9 cellular contexts compared by ENCODE assay signal in the genomic region with DNA sequence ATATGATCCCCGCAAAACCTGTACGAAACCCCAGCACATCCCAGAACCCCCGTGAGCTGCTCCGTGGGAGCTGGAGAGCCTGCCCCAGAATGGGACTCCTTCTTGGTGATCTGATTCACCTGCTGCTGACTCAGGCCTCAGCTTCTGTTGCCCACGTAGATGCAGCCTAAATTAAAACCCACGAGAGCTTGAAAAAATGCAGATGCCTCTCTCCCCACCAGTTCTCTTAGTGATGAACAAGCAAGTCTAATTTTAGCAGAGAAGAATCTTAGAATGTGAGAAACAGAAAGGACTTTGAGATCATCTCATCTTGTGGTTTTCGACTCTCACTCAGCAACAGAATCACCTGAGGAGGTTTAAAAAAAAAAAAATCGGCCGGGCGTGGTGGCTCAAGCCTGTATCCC. TPM values are rescaled to one million over a fixed set of nuclear protein-coding genes. Genes with fewer than 3 reads are reported as not detected.
DNase-seq lines count a peak whose midpoint lies in the region; ATAC-seq and TF ChIP-seq lines count a peak whose summit lies in the region.
"Had no signal": no experiment of that assay in that cellular context is flagged by ENCODE, and none has a peak within 500 bp of the region (broad histone marks: within the 10 kb centered on the region; RNA-seq: fewer than 3 reads in every experiment).

No MANE protein-coding gene starts in this region.

- 62 to 75% (median 68%) methylated on average over 10 of the region's 10 CpGs for WGBS in ovary, 3 donors

- peak; percentile 17 for DNase-seq in M059J (ENCODE audit: low read depth)
- DNase-seq in ovary: no peak
- DNase-seq in DMS53 (lab: John Stamatoyannopoulos, UW): no peak
- no peak for DNase-seq in RWPE1 (ENCODE audit: low spot score)
- no peak for DNase-seq in NCI-H748 (lab: John Stamatoyannopoulos, UW; ENCODE audit: unreplicated experiment)
- no peak for DNase-seq in amniotic stem cell (lab: John Stamatoyannopoulos, UW)
- DNase-seq: NCI-H510A had no signal

- TF ChIP-seq EP300 in ovary (IDR thresholded peaks at IDR 0.05): no peak

- TF ChIP-seq CTCF in ovary (IDR thresholded peaks at IDR 0.05) (no peak), RWPE1 (conservative IDR thresholded peaks at IDR 0.05; ENCODE audit: low read depth) (no peak)

- H3K36me3 ChIP-seq in ovary: no peaks in the 10 kb centered on the region

- CTCF ChIA-PET in RWPE1 (lab: Yijun Ruan, JAX): interaction anchor here (0.6 kb wide), 1 partner anchor 142 kb away, joined by 4 read pairs; no protein-coding TSS in a partner anchor

- intact Hi-C loops in ovary (cut with DNase I): loop anchor here in 2 of 4 donors (5.0 kb wide), 1 partner anchor 57 kb away; a partner anchor contains a TSS

- no peaks in the 10 kb centered on the region for H3K27me3 ChIP-seq in ovary

- no peak overlapping the region for H3K4me3 ChIP-seq in ovary

- peaks cover 45% of the 10 kb centered on the region for H3K4me1 ChIP-seq in ovary (ENCODE audit: insufficient read depth)

- no peak for TF ChIP-seq POLR2A in ovary (IDR thresholded peaks at IDR 0.05)

- no peaks in the 10 kb centered on the region for H3K9me3 ChIP-seq in ovary

- POLR2A ChIA-PET in RWPE1 (lab: Yijun Ruan, JAX; ENCODE audit: low non-redundant PET): no interaction called here

- peak; percentile 91 for ATAC-seq in GM18517 (IDR thresholded peaks at IDR 0.05; ENCODE audit: unreplicated experiment)
- peak; percentile 83 for ATAC-seq in GM21529 (IDR thresholded peaks at IDR 0.05; ENCODE audit: unreplicated experiment)

- H3K27ac ChIP-seq in ovary (peak overlapping the region; percentile 17 to 84), RWPE1 (no peak overlapping the region)

RNA-seq across cellular contexts. Expression of a gene that starts 57.6 kb away (rescaled TPM):
- total RNA-seq in M059J (2014; rRNA removed; shearing (Covaris generic)): 0.84 and 2.4 TPM in 2 replicates
- 10 to 100 TPM; 37.1 to 76.9 (median 64.0) TPM for total RNA-seq in ovary
- polyA plus RNA-seq in ovary: 10 to 100 TPM; 56.8 to 77.2 TPM

Comparison
In these comparisons a context has a peak if more than half of its experiments do, and no peak if none do; other contexts are left out.
1. RNA of a gene that starts 57.6 kb away (total RNA-seq): 37.1 to 76.9 TPM in ovary; 0.84 to 2.4 TPM in M059J; every median in the first group is over 10 times any median in the second.